Comparison of ENCODE assay signal across 8 cellular contexts in the genomic region with DNA sequence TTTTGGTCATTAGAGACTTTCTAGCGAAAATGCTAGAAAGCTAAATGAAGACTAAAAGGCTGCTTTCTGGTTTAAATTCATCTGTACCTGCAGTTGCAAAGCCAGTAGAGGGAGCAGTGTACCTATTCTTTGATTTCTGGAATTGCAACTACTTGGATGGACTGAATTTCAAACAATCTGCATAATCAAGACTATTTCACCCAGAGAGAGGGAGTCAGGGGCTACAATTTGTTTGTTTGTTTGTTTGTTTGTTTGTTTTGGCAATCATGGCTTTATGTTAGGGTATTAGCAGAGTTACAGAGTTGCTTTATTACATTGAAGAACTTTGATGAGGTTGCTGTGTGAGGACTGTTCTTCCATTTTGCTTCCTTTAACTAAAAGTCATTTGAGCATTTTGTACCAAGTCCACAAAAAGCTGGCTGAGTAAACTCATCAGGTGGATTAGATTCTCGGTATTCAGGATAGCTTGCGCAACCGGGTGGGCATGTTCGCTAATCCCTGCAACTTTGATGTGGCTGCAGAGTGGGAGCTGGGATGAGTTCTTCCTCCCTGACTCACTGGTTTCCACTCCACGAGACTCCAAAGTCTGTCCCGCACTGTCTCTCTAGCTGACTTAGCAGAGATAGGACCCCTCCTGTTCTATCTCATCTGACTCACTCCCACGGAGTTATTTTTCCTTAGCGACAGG.
A peak's percentile ranks its signal among the peaks of the same experiment; 100 is the strongest.
DNase-seq lines count a peak whose midpoint lies in the region; ATAC-seq, FAIRE-seq and TF ChIP-seq lines count a peak whose summit lies in the region.

No MANE protein-coding gene starts in this region.

- H3K27ac Mint-ChIP-seq in type B pancreatic cell: no peak overlapping the region

- H3K9me3 Mint-ChIP-seq in type B pancreatic cell: peaks cover 12% of the 10 kb centered on the region

- DNase-seq in AG10803 (ENCODE audit: low read depth): peak; percentile 84
- peak; percentile 40 for DNase-seq in GM20000 (ENCODE audit: low spot score)
- peak; percentile 61 for DNase-seq in NCI-H69 (lab: John Stamatoyannopoulos, UW)
- peak; percentile 55 for DNase-seq in bronchial epithelial cell (ENCODE audit: low read depth)
- peak; percentile 84 for DNase-seq in left kidney (ENCODE audit: low read depth, low spot score)
- DNase-seq in type B pancreatic cell (ENCODE audit: extremely low spot score, unreplicated experiment): no peak
- DNase-seq in activated CD4-positive, CD25-positive, alpha-beta regulatory T cell (lab: John Stamatoyannopoulos, UW): no peak

- H3K36me3 ChIP-seq in bronchial epithelial cell (ENCODE audit: control insufficient read depth, insufficient read depth, low read length): no peaks in the 10 kb centered on the region

- H3K27me3 ChIP-seq in bronchial epithelial cell (ENCODE audit: control insufficient read depth, insufficient read depth, low read length): no peaks in the 10 kb centered on the region

- peaks cover 9% of the 10 kb centered on the region for H3K4me1 Mint-ChIP-seq in type B pancreatic cell (ENCODE audit: unreplicated experiment)

- peak overlapping the region; percentile 9 for H3K4me3 ChIP-seq in AG10803 (ENCODE audit: low read length)
- H3K4me3 ChIP-seq in bronchial epithelial cell (ENCODE audit: low read depth, low read length): no peak overlapping the region

- ATAC-seq in HG03280 (IDR thresholded peaks at IDR 0.05; ENCODE audit: unreplicated experiment): no peak

- TF ChIP-seq CTCF in AG10803 (conservative IDR thresholded peaks at IDR 0.05; ENCODE audit: low read length) (peak; percentile 94), GM20000 (IDR thresholded peaks at IDR 0.05; ENCODE audit: extremely low read depth, missing control alignments) (peak; percentile 39), bronchial epithelial cell (IDR thresholded peaks at IDR 0.05; ENCODE audit: insufficient read depth, low read length, severe bottlenecking) (peak; percentile 65), type B pancreatic cell (conservative IDR thresholded peaks at IDR 0.05) (peak; percentile 90)

- H3K27me3 Mint-ChIP-seq in type B pancreatic cell: no peaks in the 10 kb centered on the region

- peaks cover 6% of the 10 kb centered on the region for H3K36me3 Mint-ChIP-seq in type B pancreatic cell

- H3K4me3 Mint-ChIP-seq in type B pancreatic cell: no peak overlapping the region

- FAIRE-seq in bronchial epithelial cell (lab: Jason Lieb, UNC): no peak

Comparison
In these comparisons a context has a peak if more than half of its experiments do, and no peak if none do; other contexts are left out.
1. DNase-seq: peak in AG10803 (single experiment), GM20000 (single experiment), NCI-H69 (single experiment), bronchial epithelial cell (single experiment) and left kidney (single experiment); none in type B pancreatic cell (single experiment) and activated CD4-positive, CD25-positive, alpha-beta regulatory T cell (0 of 4).
2. CTCF ChIP-seq: peak in every context shown above with its lines; median percentile 94 in AG10803; 90 in type B pancreatic cell; 65 in bronchial epithelial cell; 39 in GM20000.